In the genomic region with DNA sequence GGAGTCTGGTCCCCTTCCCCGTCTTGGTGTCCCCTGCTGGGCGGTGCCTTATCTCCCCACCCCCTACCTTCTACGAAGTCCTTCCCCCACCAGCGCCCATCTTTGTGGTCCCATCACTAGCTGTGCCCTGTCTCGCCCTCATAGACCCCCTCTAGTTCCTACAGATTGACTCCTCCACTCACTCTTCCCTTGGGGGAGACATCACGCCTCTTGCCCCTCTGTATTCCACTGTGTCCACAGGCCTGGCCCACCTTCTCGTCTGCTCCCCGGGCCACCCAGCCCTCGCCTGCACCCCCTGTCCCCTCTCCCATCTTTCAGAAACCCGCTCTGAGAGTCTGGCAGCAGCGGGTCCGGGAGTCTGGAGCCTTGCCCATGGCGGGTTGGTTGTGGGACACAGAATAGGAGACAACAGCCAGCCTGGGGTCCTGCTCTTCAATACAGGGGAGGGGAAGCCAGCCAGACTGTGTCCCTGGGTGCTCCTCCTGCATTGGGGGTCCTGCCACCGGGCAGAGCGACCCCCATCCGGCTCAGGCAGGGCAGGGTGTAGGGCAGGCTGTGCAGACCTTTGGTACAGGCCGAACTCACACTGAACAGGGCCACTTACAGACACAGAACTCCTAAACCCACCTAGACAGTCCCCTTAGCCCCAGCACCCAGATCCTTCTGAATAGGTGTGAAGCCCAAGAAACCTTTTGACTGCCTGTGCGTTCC, we compare ENCODE assay signal across 8 cellular contexts. TPM values are rescaled to one million over a fixed set of nuclear protein-coding genes. Genes with fewer than 3 reads are reported as not detected.
DNase-seq lines count a peak whose midpoint lies in the region; ATAC-seq and TF ChIP-seq lines count a peak whose summit lies in the region.

No MANE protein-coding gene starts in this region.

- no CpG with 5 or more reads among the region's 18 CpGs for WGBS in mesendoderm (ENCODE audit: extremely low coverage, insufficient coverage, low lambda C conversion rate)

- no peak overlapping the region for H3K27ac ChIP-seq in mesendoderm (ENCODE audit: low read depth, low read length)

- no peak overlapping the region for H2BK15ac ChIP-seq in mesendoderm (replicated peaks; ENCODE audit: low read depth)

- no peaks in the 10 kb centered on the region for H3K27me3 ChIP-seq in mesendoderm (ENCODE audit: insufficient read depth, low read length, poor library complexity)

- peaks cover 27 to 45% of the 10 kb centered on the region in 2 donors for H3K36me3 Mint-ChIP-seq in CD14-positive monocyte

- H4K5ac ChIP-seq in mesendoderm (ENCODE audit: low read length), result no peak overlapping the region

- in situ Hi-C loops in astrocyte of the spinal cord (cut with HindIII; ENCODE audit: low sequenced_read_pairs), result no loop called here

- H3K18ac ChIP-seq in mesendoderm (ENCODE audit: low read length), result peak overlapping the region; percentile 89

- H2BK120ac ChIP-seq in mesendoderm (ENCODE audit: low read depth, low read length), result no peak overlapping the region

- peaks cover 2 to 9% (median 5%) of the 10 kb centered on the region in 3 donors for H3K27me3 Mint-ChIP-seq in CD14-positive monocyte (ENCODE audit: low read depth in 3 of 3)

- peak overlapping the region; percentile 94 for H3K9ac ChIP-seq in mesendoderm (ENCODE audit: low read length)

- no peak for TF ChIP-seq CTCF in CD14-positive monocyte (IDR thresholded peaks at IDR 0.05)
- no peak for TF ChIP-seq CTCF in astrocyte of the spinal cord (IDR thresholded peaks at IDR 0.05; ENCODE audit: low read depth, low read length)

- H3K56ac ChIP-seq in mesendoderm (ENCODE audit: low read length), result peak overlapping the region; percentile 91

- H3K36me3 ChIP-seq in mesendoderm (ENCODE audit: control insufficient read depth, insufficient read depth, low read length), result peaks cover 2% of the 10 kb centered on the region

- DNase-seq in CD14-positive monocyte (ENCODE audit: low spot score), result no peak
- DNase-seq in astrocyte of the spinal cord (ENCODE audit: low read depth, low spot score), result no peak
- DNase-seq in mesendoderm, result no peak
- DNase-seq in DMS153 treated with DMSO at 0.1 percent for 48 hours (lab: John Stamatoyannopoulos, UW; ENCODE audit: unreplicated experiment), result no peak
- DNase-seq in stimulated activated naive CD4-positive, alpha-beta T cell (lab: John Stamatoyannopoulos, UW), result no peak

- no peak overlapping the region for H2AK5ac ChIP-seq in mesendoderm (ENCODE audit: low read length)

- ATAC-seq in HG03196 (IDR thresholded peaks at IDR 0.05; ENCODE audit: unreplicated experiment), result peak; percentile 15
- no peak for ATAC-seq in HG03097 (IDR thresholded peaks at IDR 0.05; ENCODE audit: low FRiP score, unreplicated experiment)
- no peak for ATAC-seq in GM19035 (IDR thresholded peaks at IDR 0.05; ENCODE audit: unreplicated experiment)

- intact Hi-C loops in CD14-positive monocyte (cut with micrococcal nuclease), result loop anchor here (5.0 to 10.0 kb wide), 3 partner anchors 81 to 1137 kb away; partner anchors contain the start of genes TAF5L (in 1 of the 2), TRIM11 (in 1 of the 2) and URB2 (in 1 of the 2)

- H3K9me3 Mint-ChIP-seq in CD14-positive monocyte, result peaks cover 0 to 3% (median 0%) of the 10 kb centered on the region in 7 donors

- peak overlapping the region; percentile 83 for H3K4ac ChIP-seq in mesendoderm (ENCODE audit: low read depth, low read length)

- H3K4me3 ChIP-seq in astrocyte of the spinal cord (ENCODE audit: low read depth, low read length) (peak overlapping the region; percentile 85), mesendoderm (ENCODE audit: low read length) (peak overlapping the region; percentile 82)

- H3K4me1 Mint-ChIP-seq in CD14-positive monocyte, result peaks cover 37% of the 10 kb centered on the region

- H3K79me1 ChIP-seq in mesendoderm (ENCODE audit: low read length), result peaks cover 13% of the 10 kb centered on the region

- peak overlapping the region; percentile 82 to 86 for H3K4me3 Mint-ChIP-seq in CD14-positive monocyte

- peaks cover 4% of the 10 kb centered on the region for H3K79me2 ChIP-seq in mesendoderm (ENCODE audit: control insufficient read depth, insufficient read depth, low read length)

- H3K23ac ChIP-seq in mesendoderm (ENCODE audit: low read length), result no peak overlapping the region

- peak overlapping the region; percentile 56 to 88 (median 71) for H3K27ac Mint-ChIP-seq in CD14-positive monocyte

- no peak overlapping the region for H2BK5ac ChIP-seq in mesendoderm (ENCODE audit: low read length)

- H3K4me2 ChIP-seq in mesendoderm (ENCODE audit: low read length), result peak overlapping the region; percentile 64

- no peak overlapping the region for H4K8ac ChIP-seq in mesendoderm (ENCODE audit: low read depth, low read length)

- H3K4me1 ChIP-seq in mesendoderm (ENCODE audit: control insufficient read depth, low read depth, low read length), result no peaks in the 10 kb centered on the region

RNA-seq across cellular contexts. Expression of gene RNF187, which starts 1.1 kb away (rescaled TPM):
- 10 to 100 TPM in 1 of 2 donors, 1 to 10 TPM in 1; 5.9 to 27.6 TPM for polyA plus RNA-seq in CD14-positive monocyte
- 38.8 TPM for polyA plus RNA-seq in mesendoderm (2013, experiment 1 of 2)
- 38.9 TPM for polyA plus RNA-seq in mesendoderm (2013, experiment 2 of 2)
